ENCODE assay signal across 1 cellular context in the genomic region with DNA sequence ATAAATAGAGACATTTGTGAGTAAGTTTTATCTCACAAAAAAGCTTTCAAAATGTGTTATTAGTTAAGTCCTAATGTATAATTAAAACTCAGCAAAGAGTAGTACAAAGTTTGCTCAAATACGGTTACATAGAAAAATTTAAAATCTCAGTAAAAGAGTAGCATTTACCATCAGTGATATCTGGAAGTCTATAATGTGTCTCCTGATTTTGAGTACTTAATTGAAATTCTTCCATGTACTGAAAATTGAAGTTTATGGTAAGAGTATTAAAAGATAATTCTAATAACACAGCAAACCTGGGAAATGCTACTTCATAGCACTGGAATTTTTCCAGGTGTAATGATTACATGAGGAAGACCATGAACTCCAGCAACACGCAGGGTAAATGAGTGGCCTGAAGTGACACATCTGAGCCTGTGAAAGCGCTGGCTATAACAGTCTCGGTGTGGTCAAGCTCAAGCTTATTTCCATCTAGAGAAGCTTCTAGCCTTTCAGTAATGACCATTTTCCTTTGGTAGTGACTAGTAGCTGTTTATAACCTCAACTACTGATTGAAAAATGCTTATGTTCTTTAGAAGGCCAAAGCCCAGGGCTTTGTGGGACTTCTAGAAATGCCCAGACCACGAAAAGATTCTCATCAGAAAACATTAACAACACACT.
TF ChIP-seq lines count a peak whose summit lies in the region.

No MANE protein-coding gene starts in this region.

TF ChIP-seq in HepG2, 621 proteins besides CTCF, POLR2A, EP300 and RAD21 (continued from another document and continues in another):
- TF ChIP-seq, protein P1, sequence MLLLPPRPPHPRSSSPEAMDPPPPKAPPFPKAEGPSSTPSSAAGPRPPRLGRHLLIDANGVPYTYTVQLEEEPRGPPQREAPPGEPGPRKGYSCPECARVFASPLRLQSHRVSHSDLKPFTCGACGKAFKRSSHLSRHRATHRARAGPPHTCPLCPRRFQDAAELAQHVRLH (CRISPR knock-in tag; IDR thresholded peaks at IDR 0.05; ENCODE audit: borderline replicate concordance, low read depth): peak; percentile 50; the same call in 1 of the 2 replicates
- TF ChIP-seq ZNF207 (IDR thresholded peaks at IDR 0.05; ENCODE audit: borderline replicate concordance): no peak
- TF ChIP-seq NRL (CRISPR knock-in tag; IDR thresholded peaks at IDR 0.05; ENCODE audit: borderline replicate concordance): no peak
- no peak for TF ChIP-seq CREB1 (IDR thresholded peaks at IDR 0.05)
- 0 out of 2 replicates have a peak, but pooled peaks have one; percentile 45 for TF ChIP-seq CREB1 (CRISPR knock-in tag; IDR thresholded peaks at IDR 0.05)
- TF ChIP-seq, protein P2, sequence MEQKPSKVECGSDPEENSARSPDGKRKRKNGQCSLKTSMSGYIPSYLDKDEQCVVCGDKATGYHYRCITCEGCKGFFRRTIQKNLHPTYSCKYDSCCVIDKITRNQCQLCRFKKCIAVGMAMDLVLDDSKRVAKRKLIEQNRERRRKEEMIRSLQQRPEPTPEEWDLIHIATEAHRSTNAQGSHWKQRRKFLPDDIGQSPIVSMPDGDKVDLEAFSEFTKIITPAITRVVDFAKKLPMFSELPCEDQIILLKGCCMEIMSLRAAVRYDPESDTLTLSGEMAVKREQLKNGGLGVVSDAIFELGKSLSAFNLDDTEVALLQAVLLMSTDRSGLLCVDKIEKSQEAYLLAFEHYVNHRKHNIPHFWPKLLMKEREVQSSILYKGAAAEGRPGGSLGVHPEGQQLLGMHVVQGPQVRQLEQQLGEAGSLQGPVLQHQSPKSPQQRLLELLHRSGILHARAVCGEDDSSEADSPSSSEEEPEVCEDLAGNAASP (CRISPR knock-in tag; IDR thresholded peaks at IDR 0.05; ENCODE audit: borderline replicate concordance): peak; percentile 95
- no peak; the same call in 1 of the 2 replicates for TF ChIP-seq KDM5A (IDR thresholded peaks at IDR 0.05; ENCODE audit: borderline replicate concordance, low read length)
- TF ChIP-seq, protein P3, sequence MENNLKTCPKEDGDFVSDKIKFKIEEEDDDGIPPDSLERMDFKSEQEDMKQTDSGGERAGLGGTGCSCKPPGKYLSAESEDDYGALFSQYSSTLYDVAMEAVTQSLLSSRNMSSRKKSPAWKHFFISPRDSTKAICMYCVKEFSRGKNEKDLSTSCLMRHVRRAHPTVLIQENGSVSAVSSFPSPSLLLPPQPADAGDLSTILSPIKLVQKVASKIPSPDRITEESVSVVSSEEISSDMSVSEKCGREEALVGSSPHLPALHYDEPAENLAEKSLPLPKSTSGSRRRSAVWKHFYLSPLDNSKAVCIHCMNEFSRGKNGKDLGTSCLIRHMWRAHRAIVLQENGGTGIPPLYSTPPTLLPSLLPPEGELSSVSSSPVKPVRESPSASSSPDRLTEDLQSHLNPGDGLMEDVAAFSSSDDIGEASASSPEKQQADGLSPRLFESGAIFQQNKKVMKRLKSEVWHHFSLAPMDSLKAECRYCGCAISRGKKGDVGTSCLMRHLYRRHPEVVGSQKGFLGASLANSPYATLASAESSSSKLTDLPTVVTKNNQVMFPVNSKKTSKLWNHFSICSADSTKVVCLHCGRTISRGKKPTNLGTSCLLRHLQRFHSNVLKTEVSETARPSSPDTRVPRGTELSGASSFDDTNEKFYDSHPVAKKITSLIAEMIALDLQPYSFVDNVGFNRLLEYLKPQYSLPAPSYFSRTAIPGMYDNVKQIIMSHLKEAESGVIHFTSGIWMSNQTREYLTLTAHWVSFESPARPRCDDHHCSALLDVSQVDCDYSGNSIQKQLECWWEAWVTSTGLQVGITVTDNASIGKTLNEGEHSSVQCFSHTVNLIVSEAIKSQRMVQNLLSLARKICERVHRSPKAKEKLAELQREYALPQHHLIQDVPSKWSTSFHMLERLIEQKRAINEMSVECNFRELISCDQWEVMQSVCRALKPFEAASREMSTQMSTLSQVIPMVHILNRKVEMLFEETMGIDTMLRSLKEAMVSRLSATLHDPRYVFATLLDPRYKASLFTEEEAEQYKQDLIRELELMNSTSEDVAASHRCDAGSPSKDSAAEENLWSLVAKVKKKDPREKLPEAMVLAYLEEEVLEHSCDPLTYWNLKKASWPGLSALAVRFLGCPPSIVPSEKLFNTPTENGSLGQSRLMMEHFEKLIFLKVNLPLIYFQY (CRISPR knock-in tag; IDR thresholded peaks at IDR 0.05; ENCODE audit: borderline replicate concordance): peak; percentile 62
- no peak for TF ChIP-seq HMG20B (CRISPR knock-in tag; conservative IDR thresholded peaks at IDR 0.05)
- TF ChIP-seq CBX1 (IDR thresholded peaks at IDR 0.05; ENCODE audit: low read depth): no peak
- no peak for TF ChIP-seq NFE2 (CRISPR knock-in tag; IDR thresholded peaks at IDR 0.05)
- TF ChIP-seq ZNF589 (CRISPR knock-in tag; conservative IDR thresholded peaks at IDR 0.05): no peak
- TF ChIP-seq ZNF644 (CRISPR knock-in tag; IDR thresholded peaks at IDR 0.05; ENCODE audit: low read depth): 0 out of 2 replicates have a peak, but pooled peaks have one; percentile 57
- TF ChIP-seq, protein P4, sequence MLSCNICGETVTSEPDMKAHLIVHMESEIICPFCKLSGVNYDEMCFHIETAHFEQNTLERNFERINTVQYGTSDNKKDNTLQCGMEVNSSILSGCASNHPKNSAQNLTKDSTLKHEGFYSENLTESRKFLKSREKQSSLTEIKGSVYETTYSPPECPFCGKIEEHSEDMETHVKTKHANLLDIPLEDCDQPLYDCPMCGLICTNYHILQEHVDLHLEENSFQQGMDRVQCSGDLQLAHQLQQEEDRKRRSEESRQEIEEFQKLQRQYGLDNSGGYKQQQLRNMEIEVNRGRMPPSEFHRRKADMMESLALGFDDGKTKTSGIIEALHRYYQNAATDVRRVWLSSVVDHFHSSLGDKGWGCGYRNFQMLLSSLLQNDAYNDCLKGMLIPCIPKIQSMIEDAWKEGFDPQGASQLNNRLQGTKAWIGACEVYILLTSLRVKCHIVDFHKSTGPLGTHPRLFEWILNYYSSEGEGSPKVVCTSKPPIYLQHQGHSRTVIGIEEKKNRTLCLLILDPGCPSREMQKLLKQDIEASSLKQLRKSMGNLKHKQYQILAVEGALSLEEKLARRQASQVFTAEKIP (CRISPR knock-in tag; IDR thresholded peaks at IDR 0.05; ENCODE audit: borderline replicate concordance): no peak
- 0 out of 2 replicates have a peak, but pooled peaks have one; percentile 41 for TF ChIP-seq ZNF441 (CRISPR knock-in tag; IDR thresholded peaks at IDR 0.05; ENCODE audit: borderline replicate concordance)
- no peak for TF ChIP-seq CHD2 (IDR thresholded peaks at IDR 0.05; ENCODE audit: low read depth, low read length)
- TF ChIP-seq CEBPZ (IDR thresholded peaks at IDR 0.05; ENCODE audit: low read length): no peak
- TF ChIP-seq ZNF337 (CRISPR knock-in tag; IDR thresholded peaks at IDR 0.05; ENCODE audit: borderline replicate concordance, low read depth): no peak
- TF ChIP-seq ZNF724P (CRISPR knock-in tag; IDR thresholded peaks at IDR 0.05; ENCODE audit: borderline replicate concordance): no peak
- TF ChIP-seq POGZ (CRISPR knock-in tag; IDR thresholded peaks at IDR 0.05): peak; percentile 9; the same call in 1 of the 2 replicates
- TF ChIP-seq JUNB (CRISPR knock-in tag; IDR thresholded peaks at IDR 0.05; ENCODE audit: borderline replicate concordance): no peak
- TF ChIP-seq ZNF761 (CRISPR knock-in tag; conservative IDR thresholded peaks at IDR 0.05): 0 out of 2 replicates have a peak, but pooled peaks have one; percentile 44
- TF ChIP-seq ZNF891 (CRISPR knock-in tag; IDR thresholded peaks at IDR 0.05): no peak
- TF ChIP-seq ZNF20 (CRISPR knock-in tag; IDR thresholded peaks at IDR 0.05): no peak
- no peak for TF ChIP-seq ZNF816 (CRISPR knock-in tag; IDR thresholded peaks at IDR 0.05; ENCODE audit: borderline replicate concordance)
- TF ChIP-seq RFXANK (CRISPR knock-in tag; IDR thresholded peaks at IDR 0.05): no peak
- TF ChIP-seq XBP1 (CRISPR knock-in tag; IDR thresholded peaks at IDR 0.05): no peak
- TF ChIP-seq, protein P5, sequence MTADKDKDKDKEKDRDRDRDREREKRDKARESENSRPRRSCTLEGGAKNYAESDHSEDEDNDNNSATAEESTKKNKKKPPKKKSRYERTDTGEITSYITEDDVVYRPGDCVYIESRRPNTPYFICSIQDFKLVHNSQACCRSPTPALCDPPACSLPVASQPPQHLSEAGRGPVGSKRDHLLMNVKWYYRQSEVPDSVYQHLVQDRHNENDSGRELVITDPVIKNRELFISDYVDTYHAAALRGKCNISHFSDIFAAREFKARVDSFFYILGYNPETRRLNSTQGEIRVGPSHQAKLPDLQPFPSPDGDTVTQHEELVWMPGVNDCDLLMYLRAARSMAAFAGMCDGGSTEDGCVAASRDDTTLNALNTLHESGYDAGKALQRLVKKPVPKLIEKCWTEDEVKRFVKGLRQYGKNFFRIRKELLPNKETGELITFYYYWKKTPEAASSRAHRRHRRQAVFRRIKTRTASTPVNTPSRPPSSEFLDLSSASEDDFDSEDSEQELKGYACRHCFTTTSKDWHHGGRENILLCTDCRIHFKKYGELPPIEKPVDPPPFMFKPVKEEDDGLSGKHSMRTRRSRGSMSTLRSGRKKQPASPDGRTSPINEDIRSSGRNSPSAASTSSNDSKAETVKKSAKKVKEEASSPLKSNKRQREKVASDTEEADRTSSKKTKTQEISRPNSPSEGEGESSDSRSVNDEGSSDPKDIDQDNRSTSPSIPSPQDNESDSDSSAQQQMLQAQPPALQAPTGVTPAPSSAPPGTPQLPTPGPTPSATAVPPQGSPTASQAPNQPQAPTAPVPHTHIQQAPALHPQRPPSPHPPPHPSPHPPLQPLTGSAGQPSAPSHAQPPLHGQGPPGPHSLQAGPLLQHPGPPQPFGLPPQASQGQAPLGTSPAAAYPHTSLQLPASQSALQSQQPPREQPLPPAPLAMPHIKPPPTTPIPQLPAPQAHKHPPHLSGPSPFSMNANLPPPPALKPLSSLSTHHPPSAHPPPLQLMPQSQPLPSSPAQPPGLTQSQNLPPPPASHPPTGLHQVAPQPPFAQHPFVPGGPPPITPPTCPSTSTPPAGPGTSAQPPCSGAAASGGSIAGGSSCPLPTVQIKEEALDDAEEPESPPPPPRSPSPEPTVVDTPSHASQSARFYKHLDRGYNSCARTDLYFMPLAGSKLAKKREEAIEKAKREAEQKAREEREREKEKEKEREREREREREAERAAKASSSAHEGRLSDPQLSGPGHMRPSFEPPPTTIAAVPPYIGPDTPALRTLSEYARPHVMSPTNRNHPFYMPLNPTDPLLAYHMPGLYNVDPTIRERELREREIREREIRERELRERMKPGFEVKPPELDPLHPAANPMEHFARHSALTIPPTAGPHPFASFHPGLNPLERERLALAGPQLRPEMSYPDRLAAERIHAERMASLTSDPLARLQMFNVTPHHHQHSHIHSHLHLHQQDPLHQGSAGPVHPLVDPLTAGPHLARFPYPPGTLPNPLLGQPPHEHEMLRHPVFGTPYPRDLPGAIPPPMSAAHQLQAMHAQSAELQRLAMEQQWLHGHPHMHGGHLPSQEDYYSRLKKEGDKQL (CRISPR knock-in tag; IDR thresholded peaks at IDR 0.05; ENCODE audit: low read depth): 0 out of 2 replicates have a peak, but pooled peaks have one; percentile 0
- no peak for TF ChIP-seq ZHX1 (CRISPR knock-in tag; IDR thresholded peaks at IDR 0.05; ENCODE audit: low read depth)
- TF ChIP-seq, protein P6, sequence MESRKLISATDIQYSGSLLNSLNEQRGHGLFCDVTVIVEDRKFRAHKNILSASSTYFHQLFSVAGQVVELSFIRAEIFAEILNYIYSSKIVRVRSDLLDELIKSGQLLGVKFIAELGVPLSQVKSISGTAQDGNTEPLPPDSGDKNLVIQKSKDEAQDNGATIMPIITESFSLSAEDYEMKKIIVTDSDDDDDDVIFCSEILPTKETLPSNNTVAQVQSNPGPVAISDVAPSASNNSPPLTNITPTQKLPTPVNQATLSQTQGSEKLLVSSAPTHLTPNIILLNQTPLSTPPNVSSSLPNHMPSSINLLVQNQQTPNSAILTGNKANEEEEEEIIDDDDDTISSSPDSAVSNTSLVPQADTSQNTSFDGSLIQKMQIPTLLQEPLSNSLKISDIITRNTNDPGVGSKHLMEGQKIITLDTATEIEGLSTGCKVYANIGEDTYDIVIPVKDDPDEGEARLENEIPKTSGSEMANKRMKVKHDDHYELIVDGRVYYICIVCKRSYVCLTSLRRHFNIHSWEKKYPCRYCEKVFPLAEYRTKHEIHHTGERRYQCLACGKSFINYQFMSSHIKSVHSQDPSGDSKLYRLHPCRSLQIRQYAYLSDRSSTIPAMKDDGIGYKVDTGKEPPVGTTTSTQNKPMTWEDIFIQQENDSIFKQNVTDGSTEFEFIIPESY (CRISPR knock-in tag; IDR thresholded peaks at IDR 0.05): peak; percentile 68; the same call in 1 of the 2 replicates
